Comparison of ENCODE assay signal across 1 cellular context in genomic region chr13:80973721-80974120, GRCh38.
TF ChIP-seq lines count a peak whose summit lies in the region.

No MANE protein-coding gene starts in this region.

TF ChIP-seq in endothelial cell of umbilical vein, 7 proteins besides CTCF, POLR2A, EP300 and RAD21 (continued from another document):
- TF ChIP-seq MAX (IDR thresholded peaks at IDR 0.05; ENCODE audit: insufficient read depth, insufficient read length) (no peak), EZH2 (IDR thresholded peaks at IDR 0.05; ENCODE audit: borderline replicate concordance, low read depth, low read length, severe bottlenecking) (no peak)
